1 cellular context compared by ENCODE assay signal in the genomic region with DNA sequence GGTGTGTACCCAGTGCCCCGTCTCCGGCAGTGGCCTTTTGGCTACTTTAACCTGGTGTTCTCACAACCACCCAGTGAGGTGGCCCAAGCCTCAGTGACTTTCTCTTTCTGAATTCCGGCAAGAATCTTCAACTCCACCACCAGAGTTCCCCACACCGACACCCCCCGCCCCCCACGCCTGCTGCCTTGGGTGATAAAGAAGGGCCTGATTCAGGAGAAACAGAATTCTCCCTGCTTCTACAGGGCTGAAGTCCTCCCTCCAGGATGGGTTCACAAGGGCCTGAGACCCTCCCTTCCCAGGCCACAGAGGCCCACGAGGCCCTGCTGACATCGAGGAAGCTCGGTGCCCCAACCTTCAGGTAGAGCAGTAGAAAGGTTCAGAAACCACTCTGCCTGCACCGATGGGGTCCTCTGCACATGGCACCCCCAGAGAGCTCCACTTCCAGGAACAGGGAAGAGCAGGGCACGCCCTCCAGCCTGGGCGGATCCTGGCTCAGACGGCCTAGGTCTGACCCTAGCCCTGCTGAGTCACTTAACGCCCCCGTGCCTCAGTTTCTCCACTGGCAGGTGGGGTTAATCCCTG.
TF ChIP-seq lines count a peak whose summit lies in the region.

No MANE protein-coding gene starts in this region.

TF ChIP-seq in HepG2, 621 proteins besides CTCF, POLR2A, EP300 and RAD21 (continued from another document and continues in another):
- TF ChIP-seq, protein P1, sequence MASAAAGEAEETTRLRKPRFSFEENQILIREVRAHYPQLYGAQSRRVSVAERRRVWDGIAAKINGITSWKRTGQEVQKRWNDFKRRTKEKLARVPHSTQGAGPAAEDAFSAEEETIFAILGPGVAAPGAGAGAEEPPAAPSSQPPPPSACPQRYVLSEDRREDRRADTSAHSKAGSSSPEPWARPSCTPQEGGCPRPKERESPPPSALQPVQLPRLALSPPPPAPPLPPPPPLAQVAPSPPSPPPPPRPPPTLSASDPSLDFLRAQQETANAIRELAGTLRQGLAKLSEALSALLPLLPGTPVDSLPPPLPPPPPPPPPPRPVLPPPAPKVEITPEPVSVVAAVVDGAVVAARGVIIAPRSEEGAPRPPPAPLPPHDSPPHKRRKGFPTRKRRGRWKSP (CRISPR knock-in tag; IDR thresholded peaks at IDR 0.05), result no peak; the same call in 1 of the 2 replicates
- TF ChIP-seq ZBTB42 (CRISPR knock-in tag; IDR thresholded peaks at IDR 0.05), result no peak
- no peak for TF ChIP-seq BORCS8-MEF2B (CRISPR knock-in tag; IDR thresholded peaks at IDR 0.05)
- no peak for TF ChIP-seq MED1 (CRISPR knock-in tag; IDR thresholded peaks at IDR 0.05)
- 0 out of 2 replicates have a peak, but pooled peaks have one; percentile 7 for TF ChIP-seq ZFP36L1 (CRISPR knock-in tag; IDR thresholded peaks at IDR 0.05)
- TF ChIP-seq ZNF432 (CRISPR knock-in tag; IDR thresholded peaks at IDR 0.05; ENCODE audit: borderline replicate concordance), result no peak
- TF ChIP-seq ZNF292 (CRISPR knock-in tag; IDR thresholded peaks at IDR 0.05; ENCODE audit: borderline replicate concordance, low read depth), result no peak
- no peak for TF ChIP-seq THAP11 (CRISPR knock-in tag; IDR thresholded peaks at IDR 0.05)
- no peak for TF ChIP-seq CBFB (CRISPR knock-in tag; IDR thresholded peaks at IDR 0.05)
- TF ChIP-seq, protein P2, sequence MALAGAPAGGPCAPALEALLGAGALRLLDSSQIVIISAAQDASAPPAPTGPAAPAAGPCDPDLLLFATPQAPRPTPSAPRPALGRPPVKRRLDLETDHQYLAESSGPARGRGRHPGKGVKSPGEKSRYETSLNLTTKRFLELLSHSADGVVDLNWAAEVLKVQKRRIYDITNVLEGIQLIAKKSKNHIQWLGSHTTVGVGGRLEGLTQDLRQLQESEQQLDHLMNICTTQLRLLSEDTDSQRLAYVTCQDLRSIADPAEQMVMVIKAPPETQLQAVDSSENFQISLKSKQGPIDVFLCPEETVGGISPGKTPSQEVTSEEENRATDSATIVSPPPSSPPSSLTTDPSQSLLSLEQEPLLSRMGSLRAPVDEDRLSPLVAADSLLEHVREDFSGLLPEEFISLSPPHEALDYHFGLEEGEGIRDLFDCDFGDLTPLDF (CRISPR knock-in tag; IDR thresholded peaks at IDR 0.05), result no peak
- TF ChIP-seq, protein P3, sequence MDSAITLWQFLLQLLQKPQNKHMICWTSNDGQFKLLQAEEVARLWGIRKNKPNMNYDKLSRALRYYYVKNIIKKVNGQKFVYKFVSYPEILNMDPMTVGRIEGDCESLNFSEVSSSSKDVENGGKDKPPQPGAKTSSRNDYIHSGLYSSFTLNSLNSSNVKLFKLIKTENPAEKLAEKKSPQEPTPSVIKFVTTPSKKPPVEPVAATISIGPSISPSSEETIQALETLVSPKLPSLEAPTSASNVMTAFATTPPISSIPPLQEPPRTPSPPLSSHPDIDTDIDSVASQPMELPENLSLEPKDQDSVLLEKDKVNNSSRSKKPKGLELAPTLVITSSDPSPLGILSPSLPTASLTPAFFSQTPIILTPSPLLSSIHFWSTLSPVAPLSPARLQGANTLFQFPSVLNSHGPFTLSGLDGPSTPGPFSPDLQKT (CRISPR knock-in tag; IDR thresholded peaks at IDR 0.05; ENCODE audit: borderline replicate concordance), result no peak
- no peak for TF ChIP-seq ZNF768 (CRISPR knock-in tag; IDR thresholded peaks at IDR 0.05)
- no peak for TF ChIP-seq ZNF788 (CRISPR knock-in tag; IDR thresholded peaks at IDR 0.05; ENCODE audit: borderline replicate concordance)
- TF ChIP-seq, protein P4, sequence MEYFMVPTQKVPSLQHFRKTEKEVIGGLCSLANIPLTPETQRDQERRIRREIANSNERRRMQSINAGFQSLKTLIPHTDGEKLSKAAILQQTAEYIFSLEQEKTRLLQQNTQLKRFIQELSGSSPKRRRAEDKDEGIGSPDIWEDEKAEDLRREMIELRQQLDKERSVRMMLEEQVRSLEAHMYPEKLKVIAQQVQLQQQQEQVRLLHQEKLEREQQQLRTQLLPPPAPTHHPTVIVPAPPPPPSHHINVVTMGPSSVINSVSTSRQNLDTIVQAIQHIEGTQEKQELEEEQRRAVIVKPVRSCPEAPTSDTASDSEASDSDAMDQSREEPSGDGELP (IDR thresholded peaks at IDR 0.05; ENCODE audit: borderline replicate concordance, low read depth), result no peak
- peak; percentile 50 for TF ChIP-seq ZFX (CRISPR knock-in tag; IDR thresholded peaks at IDR 0.05; ENCODE audit: low read depth)
- TF ChIP-seq ZSCAN30 (CRISPR knock-in tag; IDR thresholded peaks at IDR 0.05), result 0 out of 2 replicates have a peak, but pooled peaks have one; percentile 32
- no peak for TF ChIP-seq IKZF4 (CRISPR knock-in tag; IDR thresholded peaks at IDR 0.05; ENCODE audit: borderline replicate concordance, low read depth, not compliant biosample characterization)
- TF ChIP-seq MAZ (IDR thresholded peaks at IDR 0.05; ENCODE audit: borderline replicate concordance, low read depth, low read length), result peak; percentile 11; the same call in 1 of the 2 replicates
- TF ChIP-seq MAZ (CRISPR knock-in tag; IDR thresholded peaks at IDR 0.05; ENCODE audit: low read depth), result no peak
- 0 out of 2 replicates have a peak, but pooled peaks have one; percentile 2 for TF ChIP-seq ZNF776 (CRISPR knock-in tag; IDR thresholded peaks at IDR 0.05)
- 0 out of 2 replicates have a peak, but pooled peaks have one; percentile 26 for TF ChIP-seq NR2F2 (IDR thresholded peaks at IDR 0.05; ENCODE audit: borderline replicate concordance, low read depth)
- TF ChIP-seq, protein P5, sequence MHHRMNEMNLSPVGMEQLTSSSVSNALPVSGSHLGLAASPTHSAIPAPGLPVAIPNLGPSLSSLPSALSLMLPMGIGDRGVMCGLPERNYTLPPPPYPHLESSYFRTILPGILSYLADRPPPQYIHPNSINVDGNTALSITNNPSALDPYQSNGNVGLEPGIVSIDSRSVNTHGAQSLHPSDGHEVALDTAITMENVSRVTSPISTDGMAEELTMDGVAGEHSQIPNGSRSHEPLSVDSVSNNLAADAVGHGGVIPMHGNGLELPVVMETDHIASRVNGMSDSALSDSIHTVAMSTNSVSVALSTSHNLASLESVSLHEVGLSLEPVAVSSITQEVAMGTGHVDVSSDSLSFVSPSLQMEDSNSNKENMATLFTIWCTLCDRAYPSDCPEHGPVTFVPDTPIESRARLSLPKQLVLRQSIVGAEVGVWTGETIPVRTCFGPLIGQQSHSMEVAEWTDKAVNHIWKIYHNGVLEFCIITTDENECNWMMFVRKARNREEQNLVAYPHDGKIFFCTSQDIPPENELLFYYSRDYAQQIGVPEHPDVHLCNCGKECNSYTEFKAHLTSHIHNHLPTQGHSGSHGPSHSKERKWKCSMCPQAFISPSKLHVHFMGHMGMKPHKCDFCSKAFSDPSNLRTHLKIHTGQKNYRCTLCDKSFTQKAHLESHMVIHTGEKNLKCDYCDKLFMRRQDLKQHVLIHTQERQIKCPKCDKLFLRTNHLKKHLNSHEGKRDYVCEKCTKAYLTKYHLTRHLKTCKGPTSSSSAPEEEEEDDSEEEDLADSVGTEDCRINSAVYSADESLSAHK (CRISPR knock-in tag; IDR thresholded peaks at IDR 0.05; ENCODE audit: borderline replicate concordance), result no peak
- peak; percentile 49; the same call in 1 of the 2 replicates for TF ChIP-seq SNAI1 (CRISPR knock-in tag; IDR thresholded peaks at IDR 0.05; ENCODE audit: borderline replicate concordance)
- no peak for TF ChIP-seq ZNF543 (CRISPR knock-in tag; IDR thresholded peaks at IDR 0.05)
- TF ChIP-seq TOE1 (CRISPR knock-in tag; IDR thresholded peaks at IDR 0.05), result 0 out of 2 replicates have a peak, but pooled peaks have one; percentile 5
- no peak for TF ChIP-seq KDM5B (CRISPR knock-in tag; IDR thresholded peaks at IDR 0.05; ENCODE audit: borderline replicate concordance)
- no peak for TF ChIP-seq TSC22D2 (CRISPR knock-in tag; IDR thresholded peaks at IDR 0.05; ENCODE audit: borderline replicate concordance)
- TF ChIP-seq, protein P6, sequence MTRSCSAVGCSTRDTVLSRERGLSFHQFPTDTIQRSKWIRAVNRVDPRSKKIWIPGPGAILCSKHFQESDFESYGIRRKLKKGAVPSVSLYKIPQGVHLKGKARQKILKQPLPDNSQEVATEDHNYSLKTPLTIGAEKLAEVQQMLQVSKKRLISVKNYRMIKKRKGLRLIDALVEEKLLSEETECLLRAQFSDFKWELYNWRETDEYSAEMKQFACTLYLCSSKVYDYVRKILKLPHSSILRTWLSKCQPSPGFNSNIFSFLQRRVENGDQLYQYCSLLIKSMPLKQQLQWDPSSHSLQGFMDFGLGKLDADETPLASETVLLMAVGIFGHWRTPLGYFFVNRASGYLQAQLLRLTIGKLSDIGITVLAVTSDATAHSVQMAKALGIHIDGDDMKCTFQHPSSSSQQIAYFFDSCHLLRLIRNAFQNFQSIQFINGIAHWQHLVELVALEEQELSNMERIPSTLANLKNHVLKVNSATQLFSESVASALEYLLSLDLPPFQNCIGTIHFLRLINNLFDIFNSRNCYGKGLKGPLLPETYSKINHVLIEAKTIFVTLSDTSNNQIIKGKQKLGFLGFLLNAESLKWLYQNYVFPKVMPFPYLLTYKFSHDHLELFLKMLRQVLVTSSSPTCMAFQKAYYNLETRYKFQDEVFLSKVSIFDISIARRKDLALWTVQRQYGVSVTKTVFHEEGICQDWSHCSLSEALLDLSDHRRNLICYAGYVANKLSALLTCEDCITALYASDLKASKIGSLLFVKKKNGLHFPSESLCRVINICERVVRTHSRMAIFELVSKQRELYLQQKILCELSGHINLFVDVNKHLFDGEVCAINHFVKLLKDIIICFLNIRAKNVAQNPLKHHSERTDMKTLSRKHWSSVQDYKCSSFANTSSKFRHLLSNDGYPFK (CRISPR knock-in tag; IDR thresholded peaks at IDR 0.05; ENCODE audit: borderline replicate concordance), result peak; percentile 25; the same call in 1 of the 2 replicates
- no peak for TF ChIP-seq NFE2L2 (IDR thresholded peaks at IDR 0.05; ENCODE audit: low read length)
- no peak for TF ChIP-seq ISX (CRISPR knock-in tag; conservative IDR thresholded peaks at IDR 0.05)
- TF ChIP-seq, protein P7, sequence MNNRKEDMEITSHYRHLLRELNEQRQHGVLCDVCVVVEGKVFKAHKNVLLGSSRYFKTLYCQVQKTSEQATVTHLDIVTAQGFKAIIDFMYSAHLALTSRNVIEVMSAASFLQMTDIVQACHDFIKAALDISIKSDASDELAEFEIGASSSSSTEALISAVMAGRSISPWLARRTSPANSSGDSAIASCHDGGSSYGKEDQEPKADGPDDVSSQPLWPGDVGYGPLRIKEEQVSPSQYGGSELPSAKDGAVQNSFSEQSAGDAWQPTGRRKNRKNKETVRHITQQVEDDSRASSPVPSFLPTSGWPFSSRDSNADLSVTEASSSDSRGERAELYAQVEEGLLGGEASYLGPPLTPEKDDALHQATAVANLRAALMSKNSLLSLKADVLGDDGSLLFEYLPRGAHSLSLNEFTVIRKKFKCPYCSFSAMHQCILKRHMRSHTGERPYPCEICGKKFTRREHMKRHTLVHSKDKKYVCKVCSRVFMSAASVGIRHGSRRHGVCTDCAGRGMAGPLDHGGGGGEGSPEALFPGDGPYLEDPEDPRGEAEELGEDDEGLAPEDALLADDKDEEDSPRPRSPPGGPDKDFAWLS (CRISPR knock-in tag; IDR thresholded peaks at IDR 0.05; ENCODE audit: borderline replicate concordance), result 0 out of 2 replicates have a peak, but pooled peaks have one; percentile 54
- TF ChIP-seq, protein P8, sequence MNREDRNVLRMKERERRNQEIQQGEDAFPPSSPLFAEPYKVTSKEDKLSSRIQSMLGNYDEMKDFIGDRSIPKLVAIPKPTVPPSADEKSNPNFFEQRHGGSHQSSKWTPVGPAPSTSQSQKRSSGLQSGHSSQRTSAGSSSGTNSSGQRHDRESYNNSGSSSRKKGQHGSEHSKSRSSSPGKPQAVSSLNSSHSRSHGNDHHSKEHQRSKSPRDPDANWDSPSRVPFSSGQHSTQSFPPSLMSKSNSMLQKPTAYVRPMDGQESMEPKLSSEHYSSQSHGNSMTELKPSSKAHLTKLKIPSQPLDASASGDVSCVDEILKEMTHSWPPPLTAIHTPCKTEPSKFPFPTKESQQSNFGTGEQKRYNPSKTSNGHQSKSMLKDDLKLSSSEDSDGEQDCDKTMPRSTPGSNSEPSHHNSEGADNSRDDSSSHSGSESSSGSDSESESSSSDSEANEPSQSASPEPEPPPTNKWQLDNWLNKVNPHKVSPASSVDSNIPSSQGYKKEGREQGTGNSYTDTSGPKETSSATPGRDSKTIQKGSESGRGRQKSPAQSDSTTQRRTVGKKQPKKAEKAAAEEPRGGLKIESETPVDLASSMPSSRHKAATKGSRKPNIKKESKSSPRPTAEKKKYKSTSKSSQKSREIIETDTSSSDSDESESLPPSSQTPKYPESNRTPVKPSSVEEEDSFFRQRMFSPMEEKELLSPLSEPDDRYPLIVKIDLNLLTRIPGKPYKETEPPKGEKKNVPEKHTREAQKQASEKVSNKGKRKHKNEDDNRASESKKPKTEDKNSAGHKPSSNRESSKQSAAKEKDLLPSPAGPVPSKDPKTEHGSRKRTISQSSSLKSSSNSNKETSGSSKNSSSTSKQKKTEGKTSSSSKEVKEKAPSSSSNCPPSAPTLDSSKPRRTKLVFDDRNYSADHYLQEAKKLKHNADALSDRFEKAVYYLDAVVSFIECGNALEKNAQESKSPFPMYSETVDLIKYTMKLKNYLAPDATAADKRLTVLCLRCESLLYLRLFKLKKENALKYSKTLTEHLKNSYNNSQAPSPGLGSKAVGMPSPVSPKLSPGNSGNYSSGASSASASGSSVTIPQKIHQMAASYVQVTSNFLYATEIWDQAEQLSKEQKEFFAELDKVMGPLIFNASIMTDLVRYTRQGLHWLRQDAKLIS (CRISPR knock-in tag; IDR thresholded peaks at IDR 0.05), result peak; percentile 63; the same call in 1 of the 2 replicates
- TF ChIP-seq ELF3 (CRISPR knock-in tag; IDR thresholded peaks at IDR 0.05), result no peak
- TF ChIP-seq, protein P9, sequence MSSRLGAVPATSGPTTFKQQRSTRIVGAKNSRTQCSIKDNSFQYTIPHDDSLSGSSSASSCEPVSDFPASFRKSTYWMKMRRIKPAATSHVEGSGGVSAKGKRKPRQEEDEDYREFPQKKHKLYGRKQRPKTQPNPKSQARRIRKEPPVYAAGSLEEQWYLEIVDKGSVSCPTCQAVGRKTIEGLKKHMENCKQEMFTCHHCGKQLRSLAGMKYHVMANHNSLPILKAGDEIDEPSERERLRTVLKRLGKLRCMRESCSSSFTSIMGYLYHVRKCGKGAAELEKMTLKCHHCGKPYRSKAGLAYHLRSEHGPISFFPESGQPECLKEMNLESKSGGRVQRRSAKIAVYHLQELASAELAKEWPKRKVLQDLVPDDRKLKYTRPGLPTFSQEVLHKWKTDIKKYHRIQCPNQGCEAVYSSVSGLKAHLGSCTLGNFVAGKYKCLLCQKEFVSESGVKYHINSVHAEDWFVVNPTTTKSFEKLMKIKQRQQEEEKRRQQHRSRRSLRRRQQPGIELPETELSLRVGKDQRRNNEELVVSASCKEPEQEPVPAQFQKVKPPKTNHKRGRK (CRISPR knock-in tag; IDR thresholded peaks at IDR 0.05), result no peak
